Comparison of ENCODE assay signal across 8 cellular contexts in the genomic region with DNA sequence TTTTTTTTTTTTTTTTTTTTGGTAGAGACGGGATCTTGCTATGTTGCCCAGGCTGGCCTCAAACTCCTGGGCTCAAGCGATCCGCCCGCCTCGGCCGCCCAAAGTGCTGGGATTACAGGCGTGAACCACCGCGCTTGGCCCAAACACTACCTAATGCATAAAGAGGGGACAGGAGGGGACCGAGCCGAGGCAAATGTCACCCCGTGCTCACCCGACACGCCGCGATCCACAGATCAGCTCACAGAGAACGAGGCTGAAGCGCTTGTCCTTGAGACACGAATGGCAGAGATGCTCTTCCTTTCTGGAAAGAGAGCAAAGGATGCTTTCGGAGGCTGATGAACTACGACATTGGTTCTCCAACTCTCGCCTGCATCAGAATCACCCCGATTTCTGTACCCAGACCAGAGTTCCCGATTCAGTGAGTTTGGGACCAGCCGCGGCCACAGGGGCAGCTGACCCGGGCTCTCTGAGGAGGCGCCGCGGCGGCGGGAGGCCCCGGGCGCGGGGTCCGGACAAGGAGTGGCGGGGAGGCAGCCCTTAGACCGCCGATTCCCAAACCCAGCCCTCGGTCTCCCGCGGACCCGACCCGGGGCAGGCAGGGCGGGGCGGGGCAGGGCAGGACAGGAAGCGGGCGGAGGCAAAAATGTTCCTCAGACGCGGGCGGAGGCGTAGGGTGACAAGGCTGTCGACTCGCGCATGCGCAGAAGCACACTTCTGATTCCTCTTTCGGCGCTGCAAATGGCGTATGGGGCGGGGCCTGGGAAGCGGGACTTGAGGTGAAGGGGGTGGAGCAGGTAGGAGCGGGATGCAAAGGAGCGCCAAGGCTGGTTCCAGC. TPM values are rescaled to one million over a fixed set of nuclear protein-coding genes. Genes with fewer than 3 reads are reported as not detected.
DNase-seq lines count a peak whose midpoint lies in the region; ATAC-seq and TF ChIP-seq lines count a peak whose summit lies in the region.

TSS of gene ZNF699 (minus strand) at position 700 of the 835 bp plus-strand sequence. CDS start 4,719 bp downstream, outside the sequence.

- peaks cover 0 to 64% (median 41%) of the 10 kb centered on the region in 8 donors for H3K9me3 ChIP-seq in spleen

- H3K4me3 ChIP-seq in cardiac fibroblast (replicated peaks in 1 of 2; ENCODE audit: low read depth in 2 of 2, low read length in 2 of 2) (peak within 1 kb of the TSS; percentile 82 to 91), spleen (peak within 1 kb of the TSS; percentile 46 to 88 (median 72))

- H3K27me3 ChIP-seq in spleen (replicated peaks in 1 of 7) = no peaks in the 10 kb centered on the region

- H3K27ac ChIP-seq in spleen = peak within 1 kb of the TSS; percentile 93 to 99 (median 98)

- TF ChIP-seq CTCF in WTC11 (IDR thresholded peaks at IDR 0.05) (no peak), cardiac fibroblast (IDR thresholded peaks at IDR 0.05; ENCODE audit: low read depth, low read length) (no peak), spleen (IDR thresholded peaks at IDR 0.05 in 8 of 11, conservative IDR thresholded peaks at IDR 0.05 in 3 of 11) (peak in 1 of 11 experiments; percentile 17)

- CTCF ChIA-PET in WTC11 (lab: Charles Lee) = interaction anchor here (0.7 to 1.5 kb wide), 2 partner anchors 122 to 126 kb away, joined by 4 to 5 read pairs; partner anchors contain the start of gene ZNF266

- peaks cover 35% of the 10 kb centered on the region for H3K9me3 Mint-ChIP-seq in WTC11

- intact Hi-C loops in spleen (cut with DNase I; ENCODE audit: low total_unique reads) = loop anchor here (10.0 kb wide), 1 partner anchor 125 kb away; the partner anchor contains the start of gene ZNF266

- in situ Hi-C loops in ACHN (cut with HindIII; ENCODE audit: low pct_ligation_motif_present, low pct_unique_long_range_greater_than_20kb, low sequenced_read_pairs) = no loop called here

- H3K4me3 Mint-ChIP-seq in WTC11 = peak within 1 kb of the TSS; percentile 91

- peaks cover 4 to 28% (median 8%) of the 10 kb centered on the region in 6 donors for H3K36me3 ChIP-seq in spleen

- DNase-seq in ACHN (peak; percentile 97), NCI-H2196 (lab: John Stamatoyannopoulos, UW; ENCODE audit: unreplicated experiment) (peak; percentile 96), WTC11 (ENCODE audit: low spot score) (peak; percentile 96), cardiac fibroblast (ENCODE audit: low read depth in 2 of 2) (peak; percentile 99), inferior parietal cortex (ENCODE audit: extremely low spot score) (peak; percentile 98), spleen (peak; percentile 99)

- H3K27me3 Mint-ChIP-seq in WTC11 (ENCODE audit: low read depth) = peaks cover 10% of the 10 kb centered on the region; the same call in 1 of the 2 replicates

- ATAC-seq in GM18873 (IDR thresholded peaks at IDR 0.05; ENCODE audit: low FRiP score, unreplicated experiment) = peak; percentile 83
- peak; percentile 94 for ATAC-seq in HG03135 (IDR thresholded peaks at IDR 0.05; ENCODE audit: unreplicated experiment)
- ATAC-seq in WTC11 = peak; percentile 88

- peak in 2 of 3 donors; percentile 35 to 46 for TF ChIP-seq POLR2A in spleen (IDR thresholded peaks at IDR 0.05)

- POLR2A ChIA-PET in WTC11 (lab: Charles Lee) = no interaction called here

- peak within 1 kb of the TSS; percentile 98 for H3K27ac Mint-ChIP-seq in WTC11

- H3K4me1 Mint-ChIP-seq in WTC11 = no peaks in the 10 kb centered on the region

- H3K4me1 ChIP-seq in spleen = peaks cover 9 to 35% (median 25%) of the 10 kb centered on the region in 6 donors

- WGBS in spleen, 5 donors = 0 to 2% (median 1%) methylated on average over 19 to 63 of the region's 63 CpGs

- H3K36me3 Mint-ChIP-seq in WTC11 = peaks cover 21% of the 10 kb centered on the region

TF ChIP-seq in WTC11, 78 proteins besides CTCF, POLR2A, EP300 and RAD21:
- TF ChIP-seq SMAD4 (CRISPR knock-in tag; IDR thresholded peaks at IDR 0.05) = no peak
- peak; percentile 80; the same call in 1 of the 2 replicates for TF ChIP-seq ZNF121 (CRISPR knock-in tag; IDR thresholded peaks at IDR 0.05)

RNA-seq across cellular contexts. Expression of gene ZNF699, which starts in this region (rescaled TPM):
- total RNA-seq in WTC11 (2021) (3.2 to 5.9 TPM (median 3.7 TPM) in 3 replicates), spleen (10 to 100 TPM in 5 of 7 donors, 1 to 10 TPM in 2; 7.7 to 16.2 (median 10.6) TPM)
- 1 to 10 TPM in 2 of 3 donors, under 1 TPM in 1; 0.67 to 1.4 (median 1.1) TPM for polyA plus RNA-seq in spleen

Comparison
In these comparisons a context has a peak if more than half of its experiments do, and no peak if none do; other contexts are left out.
1. Peak in every context shown above with its lines: DNase-seq, ATAC-seq, H3K4me3 ChIP-seq and H3K27ac ChIP-seq.